ENCODE assay signal across 22 cellular contexts in the genomic region with DNA sequence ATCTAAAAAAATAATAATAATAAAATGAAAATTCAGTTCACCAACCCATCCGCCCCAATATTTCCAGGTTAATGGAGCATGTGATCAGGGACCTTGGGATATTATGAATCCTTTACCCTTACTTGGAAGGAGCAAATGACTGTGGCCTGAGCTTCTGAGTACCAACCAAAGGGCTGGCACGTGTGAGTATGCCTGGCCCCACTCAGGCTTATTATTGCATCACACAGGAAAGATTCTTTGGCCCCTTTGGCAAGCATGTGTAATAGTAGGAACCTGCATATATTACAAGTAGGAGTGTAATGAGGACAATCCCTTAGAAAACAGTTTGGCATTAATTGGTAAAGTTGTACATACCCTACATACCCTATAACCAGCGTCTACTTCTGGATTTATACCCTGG. TPM values are rescaled to one million over a fixed set of nuclear protein-coding genes. Genes with fewer than 3 reads are reported as not detected.
DNase-seq lines count a peak whose midpoint lies in the region; ATAC-seq, FAIRE-seq and TF ChIP-seq lines count a peak whose summit lies in the region.
"Had no signal": no experiment of that assay in that cellular context is flagged by ENCODE, and none has a peak within 500 bp of the region (broad histone marks: within the 10 kb centered on the region; RNA-seq: fewer than 3 reads in every experiment).

No MANE protein-coding gene starts in this region.

- WGBS in HepG2 (ENCODE audit: low lambda C conversion rate) = 88% methylated on average over 3 of the region's 3 CpGs

- H3K27ac ChIP-seq in HepG2 (ENCODE audit: extremely low read length, insufficient read depth, low read length) = no peak overlapping the region
- H3K27ac ChIP-seq: heart left ventricle, neural progenitor cell, right atrium auricular region, VCaP had no signal

- POLR2A ChIA-PET in HepG2 (lab: Yijun Ruan, JAX) = no interaction called here

- in situ Hi-C loops in HepG2 (cut with HindIII; ENCODE audit: extremely low pct_ligation_motif_present, low pct_unique_long_range_greater_than_20kb) = no loop called here

- intact Hi-C loops in HepG2 (cut with micrococcal nuclease; ENCODE audit: unreplicated experiment) = no loop called here

- TF ChIP-seq EP300 in HepG2 (IDR thresholded peaks at IDR 0.05; ENCODE audit: low read depth in 2 of 2, low read length in 2 of 2) (no peak), HepG2 (CRISPR knock-in tag; IDR thresholded peaks at IDR 0.05; ENCODE audit: borderline replicate concordance) (no peak)

- H3K27me3 ChIP-seq in bronchial epithelial cell (ENCODE audit: control insufficient read depth, insufficient read depth, low read length) (no peaks in the 10 kb centered on the region), HepG2 (ENCODE audit: control insufficient read depth in 1 of 2, insufficient read depth in 2 of 2, low read length in 2 of 2) (no peaks in the 10 kb centered on the region; a peak in 1 of 5 replicates)
- H3K27me3 ChIP-seq: heart left ventricle, neural progenitor cell, right atrium auricular region had no signal

- H3K4me3 ChIP-seq in NB4 (ENCODE audit: low read depth, low read length) = no peak overlapping the region
- H3K4me3 ChIP-seq in bronchial epithelial cell (ENCODE audit: low read depth, low read length) = no peak overlapping the region
- no peak overlapping the region for H3K4me3 ChIP-seq in HepG2 (replicated peaks in 1 of 3; ENCODE audit: insufficient read depth in 1 of 3, low read depth in 2 of 3, low read length in 3 of 3)
- H3K4me3 ChIP-seq: heart left ventricle, neural progenitor cell, right atrium auricular region had no signal

- ATAC-seq in HepG2 (no peak), HG03097 (IDR thresholded peaks at IDR 0.05; ENCODE audit: low FRiP score, unreplicated experiment) (no peak)
- ATAC-seq: activated T-helper 17 cell treated with anti-CD3 and anti-CD28 coated beads, Interleukin-2, amount 50 U/mL, for 72 hours; heart left ventricle; Panc1 had no signal

- H2AFZ ChIP-seq in HepG2 (ENCODE audit: low read length) = no peak overlapping the region
- H2AFZ ChIP-seq: neural progenitor cell had no signal

- DNase-seq in EL (peak; percentile 28), NB4 (ENCODE audit: low read depth) (peak; percentile 74), bronchial epithelial cell (ENCODE audit: low read depth) (peak; percentile 56), HepG2 (ENCODE audit: low spot score) (no peak), NCI-H446 (lab: John Stamatoyannopoulos, UW) (no peak), NCI-H146 (lab: John Stamatoyannopoulos, UW) (no peak)
- DNase-seq in activated CD4-positive, alpha-beta T cell treated with anti-CD3 and anti-CD28 coated beads, Interleukin-2, amount 50 U/mL, for 48 hours = no peak
- DNase-seq: activated CD8-positive, alpha-beta memory T cell treated with anti-CD3 and anti-CD28 coated beads for 24 hours; amniotic stem cell; GDM1; heart left ventricle; islet precursor cell; NCI-H1930; NCI-H524 had no signal

- H3K4me2 ChIP-seq in HepG2 (ENCODE audit: low read depth, low read length) = no peak overlapping the region
- H3K4me2 ChIP-seq: neural progenitor cell had no signal

- H3K9ac ChIP-seq in HepG2 (ENCODE audit: insufficient read depth, low read depth, low read length) = no peak overlapping the region
- H3K9ac ChIP-seq: neural progenitor cell had no signal

- BruUV-seq in HepG2 (replicated peaks; lab: Mats Ljungman, UMichigan) = no TSS peak

- no peaks in the 10 kb centered on the region for H4K20me1 ChIP-seq in HepG2 (ENCODE audit: insufficient read depth, low read length)

- FAIRE-seq in bronchial epithelial cell (lab: Jason Lieb, UNC) (no peak), HepG2 (lab: Jason Lieb, UNC) (no peak)
- FAIRE-seq: H1 had no signal

- H3K79me2 ChIP-seq in HepG2 (ENCODE audit: insufficient read depth, low read length) = no peaks in the 10 kb centered on the region

- TF ChIP-seq POLR2A in NB4 (IDR thresholded peaks at IDR 0.05; ENCODE audit: extremely low read depth, insufficient read length) (no peak), HepG2 (IDR thresholded peaks at IDR 0.05; ENCODE audit: insufficient read depth in 1 of 2, low read depth in 2 of 2, low read length in 2 of 2) (no peak)

- H3K4me1 ChIP-seq in HepG2 (ENCODE audit: insufficient read depth, low read length) = peaks cover 5% of the 10 kb centered on the region
- H3K4me1 ChIP-seq: neural progenitor cell, right atrium auricular region had no signal

- TF ChIP-seq RAD21 in HepG2 (CRISPR knock-in tag; IDR thresholded peaks at IDR 0.05) = no peak

- H3K36me3 ChIP-seq in bronchial epithelial cell (ENCODE audit: control insufficient read depth, insufficient read depth, low read length) = no peaks in the 10 kb centered on the region
- H3K36me3 ChIP-seq in HepG2 (replicated peaks in 1 of 2; ENCODE audit: control insufficient read depth in 1 of 2, insufficient read depth in 2 of 2, low read length in 2 of 2) = no peaks in the 10 kb centered on the region
- H3K36me3 ChIP-seq: heart left ventricle, neural progenitor cell, right atrium auricular region had no signal

- no peak for TF ChIP-seq CTCF in NB4 (IDR thresholded peaks at IDR 0.05; ENCODE audit: low read depth, low read length)
- no peak for TF ChIP-seq CTCF in bronchial epithelial cell (IDR thresholded peaks at IDR 0.05; ENCODE audit: insufficient read depth, low read length, severe bottlenecking)
- TF ChIP-seq CTCF in HepG2 (CRISPR knock-in tag; IDR thresholded peaks at IDR 0.05) = no peak

- no peaks in the 10 kb centered on the region for H3K9me3 ChIP-seq in HepG2 (ENCODE audit: low read length)
- H3K9me3 ChIP-seq: heart left ventricle, right atrium auricular region had no signal

- CTCF ChIA-PET in HepG2 (lab: Yijun Ruan, JAX; ENCODE audit: low intra/inter-chr PET ratio, low total read pairs) = no interaction called here

RNA-seq across cellular contexts. Expression of a gene that starts 7.2 kb away (rescaled TPM):
- not detected in 2 replicates for total RNA-seq in bronchial epithelial cell
- not detected in 2 replicates for total RNA-seq in HepG2 (2016; rRNA removed; fragmentation: Illumina TruSeq; extraction: Trizol)
- total RNA-seq in HepG2 (2016; cell fraction: cytosol; rRNA removed; fragmentation: Illumina TruSeq; extraction: Trizol; ENCODE audit: low read depth) = not detected in 2 replicates
- total RNA-seq in HepG2 (2016; cell fraction: insoluble cytoplasmic fraction; rRNA removed; fragmentation: Illumina TruSeq; extraction: Trizol) = not detected in 2 replicates
- total RNA-seq in HepG2 (2016; cell fraction: membrane; rRNA removed; fragmentation: Illumina TruSeq; extraction: Trizol) = not detected in 2 replicates
- total RNA-seq in HepG2 (2016; cell fraction: nucleus; rRNA removed; fragmentation: Illumina TruSeq; extraction: Trizol) = not detected in 2 replicates
- not detected in 2 replicates for polyA plus RNA-seq in HepG2 (2011; rRNA removed)
- not detected in 2 replicates for polyA plus RNA-seq in HepG2 (2011; cell fraction: cytosol; rRNA removed)
- not detected in 2 replicates for polyA plus RNA-seq in HepG2 (2011; cell fraction: nucleus; rRNA removed)
- 0.08 TPM in 1 of 2 replicates, not detected in the other for polyA plus RNA-seq in HepG2 (2012)
- polyA plus RNA-seq in HepG2 (2016; cell fraction: cytosol; fragmentation: Illumina TruSeq; extraction: Trizol; ENCODE audit: low read depth) = not detected in 2 replicates
- not detected in 2 replicates for polyA plus RNA-seq in HepG2 (2016; cell fraction: insoluble cytoplasmic fraction; fragmentation: Illumina TruSeq; extraction: Trizol; ENCODE audit: low read depth)
- polyA plus RNA-seq in HepG2 (2016; cell fraction: membrane; fragmentation: Illumina TruSeq; extraction: Trizol; ENCODE audit: low read depth) = not detected in 2 replicates
- not detected in 2 replicates for polyA plus RNA-seq in HepG2 (2016; cell fraction: nucleus; fragmentation: Illumina TruSeq; extraction: Trizol; ENCODE audit: insufficient read depth, low read depth)
- not detected in 2 replicates for polyA minus RNA-seq in HepG2 (2011; rRNA and poly(A)+ RNA removed; ENCODE audit: low replicate concordance)
- not detected in 2 replicates for polyA minus RNA-seq in HepG2 (2011; cell fraction: cytosol; rRNA and poly(A)+ RNA removed)
- not detected in 2 replicates for polyA minus RNA-seq in HepG2 (2011; cell fraction: nucleus; rRNA and poly(A)+ RNA removed)
- total RNA-seq: activated T-helper 17 cell treated with anti-CD3 and anti-CD28 coated beads, Interleukin-2, amount 50 U/mL, for 72 hours; H1; heart left ventricle; right atrium auricular region; subcutaneous adipose tissue had no signal
- polyA plus RNA-seq: H1, heart left ventricle had no signal

RNA-seq across cellular contexts. Expression of a gene that starts 38.1 kb away (rescaled TPM):
- total RNA-seq in bronchial epithelial cell (44.8 and 59.5 TPM in 2 replicates), HepG2 (2016; rRNA removed; fragmentation: Illumina TruSeq; extraction: Trizol) (47.2 and 66.3 TPM in 2 replicates)
- 22.2 and 23.4 TPM in 2 replicates for total RNA-seq in HepG2 (2016; cell fraction: cytosol; rRNA removed; fragmentation: Illumina TruSeq; extraction: Trizol; ENCODE audit: low read depth)
- total RNA-seq in HepG2 (2016; cell fraction: insoluble cytoplasmic fraction; rRNA removed; fragmentation: Illumina TruSeq; extraction: Trizol) = 47.1 and 54.7 TPM in 2 replicates
- 23.7 and 24.5 TPM in 2 replicates for total RNA-seq in HepG2 (2016; cell fraction: membrane; rRNA removed; fragmentation: Illumina TruSeq; extraction: Trizol)
- 104 and 116 TPM in 2 replicates for total RNA-seq in HepG2 (2016; cell fraction: nucleus; rRNA removed; fragmentation: Illumina TruSeq; extraction: Trizol)
- polyA plus RNA-seq in HepG2 (2011; rRNA removed) = 39.2 and 41.7 TPM in 2 replicates
- 21.4 and 33.5 TPM in 2 replicates for polyA plus RNA-seq in HepG2 (2011; cell fraction: cytosol; rRNA removed)
- polyA plus RNA-seq in HepG2 (2011; cell fraction: nucleus; rRNA removed) = 41.1 and 52.5 TPM in 2 replicates
- polyA plus RNA-seq in HepG2 (2012) = 33.4 and 43.9 TPM in 2 replicates
- 16.6 and 18.4 TPM in 2 replicates for polyA plus RNA-seq in HepG2 (2016; cell fraction: cytosol; fragmentation: Illumina TruSeq; extraction: Trizol; ENCODE audit: low read depth)
- 45.2 and 51.9 TPM in 2 replicates for polyA plus RNA-seq in HepG2 (2016; cell fraction: insoluble cytoplasmic fraction; fragmentation: Illumina TruSeq; extraction: Trizol; ENCODE audit: low read depth)
- 16.1 and 16.7 TPM in 2 replicates for polyA plus RNA-seq in HepG2 (2016; cell fraction: membrane; fragmentation: Illumina TruSeq; extraction: Trizol; ENCODE audit: low read depth)
- polyA plus RNA-seq in HepG2 (2016; cell fraction: nucleus; fragmentation: Illumina TruSeq; extraction: Trizol; ENCODE audit: insufficient read depth, low read depth) = 95.1 and 97.4 TPM in 2 replicates
- 221 and 344 TPM in 2 replicates for polyA minus RNA-seq in HepG2 (2011; rRNA and poly(A)+ RNA removed; ENCODE audit: low replicate concordance)
- 81.0 and 94.9 TPM in 2 replicates for polyA minus RNA-seq in HepG2 (2011; cell fraction: cytosol; rRNA and poly(A)+ RNA removed)
- polyA minus RNA-seq in HepG2 (2011; cell fraction: nucleus; rRNA and poly(A)+ RNA removed) = 194 and 291 TPM in 2 replicates

RNA-seq across cellular contexts. Expression of a gene that starts 38.1 kb away (rescaled TPM):
- 15.8 and 17.3 TPM in 2 replicates for total RNA-seq in bronchial epithelial cell
- 13.0 and 14.0 TPM in 2 replicates for total RNA-seq in HepG2 (2016; rRNA removed; fragmentation: Illumina TruSeq; extraction: Trizol)
- 16.2 and 17.6 TPM in 2 replicates for total RNA-seq in HepG2 (2016; cell fraction: cytosol; rRNA removed; fragmentation: Illumina TruSeq; extraction: Trizol; ENCODE audit: low read depth)
- 12.8 and 14.6 TPM in 2 replicates for total RNA-seq in HepG2 (2016; cell fraction: insoluble cytoplasmic fraction; rRNA removed; fragmentation: Illumina TruSeq; extraction: Trizol)
- 9.2 and 10.7 TPM in 2 replicates for total RNA-seq in HepG2 (2016; cell fraction: membrane; rRNA removed; fragmentation: Illumina TruSeq; extraction: Trizol)
- total RNA-seq in HepG2 (2016; cell fraction: nucleus; rRNA removed; fragmentation: Illumina TruSeq; extraction: Trizol) = 14.0 and 16.9 TPM in 2 replicates
- polyA plus RNA-seq in HepG2 (2011; rRNA removed) = 5.8 and 8.0 TPM in 2 replicates
- polyA plus RNA-seq in HepG2 (2011; cell fraction: cytosol; rRNA removed) = 3.8 and 4.1 TPM in 2 replicates
- polyA plus RNA-seq in HepG2 (2011; cell fraction: nucleus; rRNA removed) = 16.7 and 17.1 TPM in 2 replicates
- polyA plus RNA-seq in HepG2 (2012) = 6.0 and 10.9 TPM in 2 replicates
- 1.7 and 2.1 TPM in 2 replicates for polyA plus RNA-seq in HepG2 (2016; cell fraction: cytosol; fragmentation: Illumina TruSeq; extraction: Trizol; ENCODE audit: low read depth)
- 10.1 and 10.8 TPM in 2 replicates for polyA plus RNA-seq in HepG2 (2016; cell fraction: insoluble cytoplasmic fraction; fragmentation: Illumina TruSeq; extraction: Trizol; ENCODE audit: low read depth)
- polyA plus RNA-seq in HepG2 (2016; cell fraction: membrane; fragmentation: Illumina TruSeq; extraction: Trizol; ENCODE audit: low read depth) = 3.2 and 3.3 TPM in 2 replicates
- polyA plus RNA-seq in HepG2 (2016; cell fraction: nucleus; fragmentation: Illumina TruSeq; extraction: Trizol; ENCODE audit: insufficient read depth, low read depth) = 22.7 and 24.8 TPM in 2 replicates
- polyA minus RNA-seq in HepG2 (2011; rRNA and poly(A)+ RNA removed; ENCODE audit: low replicate concordance) = 12.8 and 44.5 TPM in 2 replicates
- 3.3 and 5.7 TPM in 2 replicates for polyA minus RNA-seq in HepG2 (2011; cell fraction: cytosol; rRNA and poly(A)+ RNA removed)
- 35.1 and 38.5 TPM in 2 replicates for polyA minus RNA-seq in HepG2 (2011; cell fraction: nucleus; rRNA and poly(A)+ RNA removed)

Comparison
In these comparisons a context has a peak if more than half of its experiments do, and no peak if none do; other contexts are left out.
1. DNase-seq: peak in EL (single experiment), NB4 (single experiment) and bronchial epithelial cell (single experiment); none in HepG2 (single experiment), NCI-H446 (0 of 2), activated CD4-positive, alpha-beta T cell treated with anti-CD3 and anti-CD28 coated beads, Interleukin-2, amount 50 U/mL, for 48 hours (0 of 2) and NCI-H146 (single experiment).